ENCODE assay signal across 21 cellular contexts in genomic region chr3:113885050-113885449, GRCh38.
"Had no signal": no experiment of that assay in that cellular context is flagged by ENCODE, and none has a peak within 500 bp of the region (broad histone marks: within the 10 kb centered on the region; RNA-seq: fewer than 3 reads in every experiment).

No MANE protein-coding gene starts in this region.

- DNase-seq: KBM-7, MV-4-11, NCI-H1048, NCI-H1105, NCI-H1417, NCI-H1436 treated with DMSO at 0.1 percent for 48 hours, NCI-H1694, NCI-H187 treated with DMSO at 0.1 percent for 48 hours, NCI-H2029 treated with DMSO at 0.1 percent for 48 hours, NCI-H2227 treated with DMSO at 0.1 percent for 48 hours, NCI-H446, NCI-H510A, NCI-H524 treated with DMSO at 0.1 percent for 48 hours, NCI-H69, NCI-H774, Right ventricle myocardium superior, RPMI8226, SIG-M5 had no signal

- H3K4me1 ChIP-seq: SJSA1 had no signal

- H3K27ac ChIP-seq: SJSA1, SK-N-MC had no signal

- H3K27me3 ChIP-seq: SJSA1 had no signal

- FAIRE-seq: RCC 7860 had no signal

- H3K4me3 ChIP-seq: SJSA1, SK-N-MC had no signal

- H3K9me3 ChIP-seq: SJSA1 had no signal

- H3K36me3 ChIP-seq: SJSA1 had no signal
